Comparison of ENCODE assay signal across 3 cellular contexts in genomic region chr21:26011292-26011940, GRCh38.
A peak's percentile ranks its signal among the peaks of the same experiment; 100 is the strongest.
TF ChIP-seq lines count a peak whose summit lies in the region.

No MANE protein-coding gene starts in this region.

TF ChIP-seq in SK-N-SH, 30 proteins besides CTCF, POLR2A, EP300 and RAD21:
- TF ChIP-seq EZH2phosphoT487 (IDR thresholded peaks at IDR 0.05; ENCODE audit: borderline replicate concordance, low read depth): no peak
- no peak for TF ChIP-seq FOSL2 (IDR thresholded peaks at IDR 0.05; ENCODE audit: borderline replicate concordance, low read depth)
- 0 out of 2 replicates have a peak, but pooled peaks have one; percentile 5 for TF ChIP-seq SMC3 (IDR thresholded peaks at IDR 0.05; ENCODE audit: low read depth, low read length)
TF ChIP-seq in SK-N-SH: peak in this region for 1.

TF ChIP-seq in SK-N-SH treated with all-trans-retinoic acid at 6 μM for 48 hours, 23 proteins besides CTCF, POLR2A, EP300 and RAD21:
- TF ChIP-seq TCF4 (CRISPR knock-in tag; IDR thresholded peaks at IDR 0.05; ENCODE audit: borderline replicate concordance) (no peak), ZFP3 (CRISPR knock-in tag; IDR thresholded peaks at IDR 0.05) (no peak), ZC3H10 (CRISPR knock-in tag; IDR thresholded peaks at IDR 0.05) (no peak), CSRNP3 (CRISPR knock-in tag; IDR thresholded peaks at IDR 0.05) (no peak), CSDC2 (CRISPR knock-in tag; IDR thresholded peaks at IDR 0.05) (no peak), ARNTL (CRISPR knock-in tag; IDR thresholded peaks at IDR 0.05; ENCODE audit: borderline replicate concordance, low read depth) (no peak), ISL1 (CRISPR knock-in tag; IDR thresholded peaks at IDR 0.05) (no peak), RARB (CRISPR knock-in tag; IDR thresholded peaks at IDR 0.05) (no peak), PPARA (CRISPR knock-in tag; IDR thresholded peaks at IDR 0.05; ENCODE audit: borderline replicate concordance) (no peak), ZNF8 (CRISPR knock-in tag; IDR thresholded peaks at IDR 0.05) (no peak), TSHZ2 (CRISPR knock-in tag; IDR thresholded peaks at IDR 0.05) (no peak), ZNF565 (CRISPR knock-in tag; conservative IDR thresholded peaks at IDR 0.05; ENCODE audit: low read depth) (no peak), ZNF70 (CRISPR knock-in tag; IDR thresholded peaks at IDR 0.05) (no peak), GLIS3 (CRISPR knock-in tag; IDR thresholded peaks at IDR 0.05) (no peak), POU6F1 (CRISPR knock-in tag; IDR thresholded peaks at IDR 0.05; ENCODE audit: borderline replicate concordance, low read depth) (no peak), PATZ1 (CRISPR knock-in tag; IDR thresholded peaks at IDR 0.05; ENCODE audit: borderline replicate concordance) (no peak), ESRRG (CRISPR knock-in tag; IDR thresholded peaks at IDR 0.05) (no peak)

TF ChIP-seq in H1, 55 proteins besides CTCF, POLR2A, EP300 and RAD21 (continued from another document):
- TF ChIP-seq KDM4A (IDR thresholded peaks at IDR 0.05; ENCODE audit: low read depth, low read length, severe bottlenecking) (no peak), PHF8 (conservative IDR thresholded peaks at IDR 0.05; ENCODE audit: low read depth, low read length) (no peak), NANOG (IDR thresholded peaks at IDR 0.05; ENCODE audit: insufficient read depth, low read depth, low read length, poor library complexity, severe bottlenecking) (no peak), RNF2 (IDR thresholded peaks at IDR 0.05; ENCODE audit: borderline replicate concordance, low read depth, low read length, missing control alignments, poor library complexity, severe bottlenecking) (no peak)
